22 cellular contexts compared by ENCODE assay signal in the genomic region with DNA sequence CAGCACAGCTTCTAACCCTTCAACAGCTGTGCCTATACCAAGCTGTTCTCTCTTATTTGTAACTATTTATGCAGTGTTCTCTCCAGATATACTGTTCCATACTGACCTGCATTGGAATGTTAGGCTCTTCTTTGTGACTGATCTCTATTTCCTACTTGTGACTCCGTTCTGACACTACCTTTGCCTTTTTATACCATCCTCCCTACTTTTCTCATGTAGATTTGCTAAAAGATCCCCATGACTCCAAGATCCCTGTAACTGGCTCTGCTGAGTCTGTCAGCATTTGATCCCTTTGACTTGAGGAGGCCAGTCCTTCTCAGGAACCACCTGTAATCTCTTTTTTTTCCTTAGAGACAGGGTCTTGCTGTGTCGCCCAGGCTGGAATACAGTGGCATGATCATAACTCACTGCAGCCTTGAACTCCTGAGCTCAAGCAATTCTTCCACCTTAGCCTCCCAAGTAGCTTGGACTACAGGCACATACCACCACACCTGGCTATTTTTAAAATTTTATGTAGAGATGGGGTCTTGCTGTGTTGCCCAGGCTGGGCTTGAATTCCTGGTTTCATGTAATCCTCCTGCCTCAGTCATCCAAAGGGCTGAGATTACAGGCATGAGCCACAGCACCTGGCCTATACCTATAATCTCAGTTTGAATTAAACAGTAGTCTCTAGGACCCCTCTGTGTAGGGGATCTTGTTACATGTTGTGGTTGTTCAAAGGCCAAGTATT.
DNase-seq lines count a peak whose midpoint lies in the region; ATAC-seq, FAIRE-seq and TF ChIP-seq lines count a peak whose summit lies in the region.
"Had no signal": no experiment of that assay in that cellular context is flagged by ENCODE, and none has a peak within 500 bp of the region (broad histone marks: within the 10 kb centered on the region; RNA-seq: fewer than 3 reads in every experiment).

No MANE protein-coding gene starts in this region.

- no peak overlapping the region for H2BK12ac ChIP-seq in H1 (ENCODE audit: low read depth, low read length)
- no peak overlapping the region for H2BK12ac ChIP-seq in trophoblast cell (ENCODE audit: low read length)

- 36% methylated on average over 2 of the region's 2 CpGs; no CpG with 5 or more reads in 1 of the 2 experiments for WGBS in H1 (ENCODE audit: extremely low coverage in 1 of 2, insufficient coverage in 1 of 2, insufficient read length in 1 of 2, insufficient replicate concordance in 2 of 2, low coverage in 1 of 2, low lambda C conversion rate in 2 of 2, missing lambda C conversion rate in 1 of 2), 2 experiments
- WGBS in trophoblast cell (ENCODE audit: extremely low coverage, insufficient coverage, insufficient read length) = no CpG with 5 or more reads among the region's 2 CpGs

- TF ChIP-seq POLR2A in GM12891 (IDR thresholded peaks at IDR 0.05; ENCODE audit: low read depth, low read length) (no peak), H1 (IDR thresholded peaks at IDR 0.05; ENCODE audit: control extremely low read depth in 1 of 2, low read depth in 2 of 2, low read length in 2 of 2) (no peak)

- H3K14ac ChIP-seq in H1 (ENCODE audit: insufficient read length) (no peak overlapping the region), trophoblast cell (ENCODE audit: low read length) (no peak overlapping the region)

- H4K91ac ChIP-seq in H1 (replicated peaks; ENCODE audit: insufficient read length, low read length) (no peak overlapping the region), trophoblast cell (ENCODE audit: low read depth, low read length) (no peak overlapping the region)

- no peak overlapping the region for H4K8ac ChIP-seq in H1 (ENCODE audit: extremely low read depth, insufficient read depth, low read length)
- H4K8ac ChIP-seq in trophoblast cell (ENCODE audit: low read depth, low read length) = no peak overlapping the region

- H3K18ac ChIP-seq in H1 (ENCODE audit: extremely low read depth, low read length) (no peak overlapping the region), trophoblast cell (ENCODE audit: low read length) (no peak overlapping the region)

- no peaks in the 10 kb centered on the region for H3K36me3 ChIP-seq in H1 (ENCODE audit: control insufficient read depth in 2 of 4, insufficient read depth in 4 of 4, low read length in 3 of 4)
- H3K36me3 ChIP-seq in trophoblast cell (ENCODE audit: control insufficient read depth in 1 of 2, insufficient read depth in 2 of 2, low read length in 2 of 2) = no peaks in the 10 kb centered on the region
- H3K36me3 ChIP-seq: HAP-1 had no signal

- DNase-seq in GM12891 (ENCODE audit: insufficient read length, low spot score) (no peak), HTR-8/SVneo (ENCODE audit: insufficient read length, low spot score) (no peak), H1 (ENCODE audit: low read depth in 1 of 2, low spot score in 2 of 2) (no peak), trophoblast cell (no peak), GOT3 (lab: John Stamatoyannopoulos, UW) (no peak), NCI-H2081 (lab: John Stamatoyannopoulos, UW) (no peak)
- DNase-seq: ACHN; CD8-positive, alpha-beta memory T cell; DMS53; GDM1; Karpas-422; NCI-H1417 treated with DMSO at 0.1 percent for 48 hours; NCI-H187; NCI-H510A treated with DMSO at 0.1 percent for 48 hours; NCI-H748 treated with DMSO at 0.1 percent for 48 hours; SIG-M5; SK-N-SH had no signal

- H3K27ac ChIP-seq in H1 (ENCODE audit: low read depth, low read length) = no peak overlapping the region
- no peak overlapping the region for H3K27ac ChIP-seq in trophoblast cell (ENCODE audit: low read depth, low read length)
- H3K27ac ChIP-seq: BLaER1 had no signal

- no peak for TF ChIP-seq CTCF in H1 (IDR thresholded peaks at IDR 0.05; ENCODE audit: control extremely low read depth in 1 of 3, insufficient read depth in 1 of 3, low read depth in 1 of 3, low read length in 3 of 3)

- H4K20me1 ChIP-seq in H1 (replicated peaks in 1 of 2; ENCODE audit: control insufficient read depth in 1 of 2, insufficient read depth in 2 of 2, low read length in 2 of 2) = no peaks in the 10 kb centered on the region
- H4K20me1 ChIP-seq: BLaER1 had no signal

- H3K4me1 ChIP-seq in H1 (replicated peaks in 1 of 4; ENCODE audit: control insufficient read depth in 3 of 4, insufficient read depth in 4 of 4, low read length in 3 of 4) = peaks cover 0 to 4% (median 2%) of the 10 kb centered on the region in 4 experiments; a peak in 2 of 7 replicates
- H3K4me1 ChIP-seq in trophoblast cell (ENCODE audit: control insufficient read depth in 1 of 2, insufficient read depth in 2 of 2, low read length in 2 of 2) = peaks cover 0 to 3% of the 10 kb centered on the region in 2 experiments
- H3K4me1 ChIP-seq: BLaER1, HAP-1 had no signal

- H4K12ac ChIP-seq in trophoblast cell (ENCODE audit: low read depth, low read length) = no peak overlapping the region

- H3K4me3 ChIP-seq in H1 (ENCODE audit: extremely low read depth in 1 of 4, insufficient read depth in 2 of 4, low read depth in 3 of 4, low read length in 4 of 4) (no peak overlapping the region), trophoblast cell (ENCODE audit: low read depth, low read length) (no peak overlapping the region)
- H3K4me3 ChIP-seq: BLaER1, HAP-1 had no signal

- H3K23me2 ChIP-seq in H1 (ENCODE audit: low read depth, low read length) = no peaks in the 10 kb centered on the region

- no peak overlapping the region for H3K4me2 ChIP-seq in H1 (ENCODE audit: insufficient read depth in 1 of 2, low read depth in 2 of 2, low read length in 2 of 2)
- no peak overlapping the region for H3K4me2 ChIP-seq in trophoblast cell (ENCODE audit: low read length)
- H3K4me2 ChIP-seq: BLaER1, SK-N-SH had no signal

- H2BK5ac ChIP-seq in H1 (ENCODE audit: low read depth, low read length) (no peak overlapping the region), trophoblast cell (ENCODE audit: low read depth, low read length, poor library complexity) (no peak overlapping the region)

- POLR2A ChIA-PET in H1 (lab: Charles Lee; ENCODE audit: partially characterized antibody) = no interaction called here

- H2AK5ac ChIP-seq in H1 (ENCODE audit: low read depth, low read length) = no peak overlapping the region; the same call in 1 of the 2 replicates
- peak overlapping the region; percentile 75 for H2AK5ac ChIP-seq in trophoblast cell (ENCODE audit: low read length)

- H2BK15ac ChIP-seq in H1 (ENCODE audit: low read length) = no peak overlapping the region

- H3K79me2 ChIP-seq in H1 (ENCODE audit: control insufficient read depth in 1 of 2, insufficient read depth in 2 of 2, low read length in 2 of 2) = no peaks in the 10 kb centered on the region
- no peaks in the 10 kb centered on the region for H3K79me2 ChIP-seq in trophoblast cell (ENCODE audit: control insufficient read depth, insufficient read depth, low read length, poor library complexity)

- H3K23ac ChIP-seq in H1 (ENCODE audit: insufficient read length) = no peak overlapping the region
- no peak overlapping the region for H3K23ac ChIP-seq in trophoblast cell (ENCODE audit: low read length)

- H2AFZ ChIP-seq in H1 (ENCODE audit: low read length) (no peak overlapping the region), trophoblast cell (ENCODE audit: insufficient read depth, low read length, poor library complexity) (no peak overlapping the region)

- no peak for TF ChIP-seq RAD21 in H1 (IDR thresholded peaks at IDR 0.05 in 1 of 2, conservative IDR thresholded peaks at IDR 0.05 in 1 of 2; ENCODE audit: low read depth in 2 of 2, low read length in 2 of 2)

- ATAC-seq in GM19463 (IDR thresholded peaks at IDR 0.05; ENCODE audit: unreplicated experiment) = no peak

- H4K5ac ChIP-seq in H1 (ENCODE audit: insufficient read length, low read depth, low read length) = no peak overlapping the region

- no peak overlapping the region for H2BK120ac ChIP-seq in H1 (replicated peaks; ENCODE audit: low read depth, low read length)
- H2BK120ac ChIP-seq in trophoblast cell (ENCODE audit: insufficient read depth, low read length, poor library complexity) = no peak overlapping the region

- H3K56ac ChIP-seq in H1 (replicated peaks; ENCODE audit: insufficient read length, low read depth, low read length) = no peak overlapping the region

- no peak for TF ChIP-seq EP300 in H1 (IDR thresholded peaks at IDR 0.05; ENCODE audit: borderline replicate concordance in 1 of 2, low read depth in 2 of 2, low read length in 2 of 2)

- H2BK20ac ChIP-seq in H1 (ENCODE audit: low read length) = no peak overlapping the region

- H3K9ac ChIP-seq in H1 (replicated peaks in 1 of 4; ENCODE audit: extremely low read depth in 1 of 4, low read depth in 3 of 4, low read length in 3 of 4) (no peak overlapping the region), trophoblast cell (ENCODE audit: low read length) (no peak overlapping the region)
- H3K9ac ChIP-seq: BLaER1, SK-N-SH had no signal

- no peak overlapping the region for H3K4ac ChIP-seq in H1 (replicated peaks; ENCODE audit: insufficient read length, low read depth, low read length)
- H3K4ac ChIP-seq in trophoblast cell (ENCODE audit: low read depth, low read length) = no peak overlapping the region

- FAIRE-seq in GM12891 (lab: Jason Lieb, UNC) (peak; percentile 16), HTR-8/SVneo (lab: Jason Lieb, UNC) (peak; percentile 92), H1 (lab: Jason Lieb, UNC) (peak; percentile 39)
- FAIRE-seq: D721Med, GM19239 had no signal

- H3K9me3 ChIP-seq in H1 (ENCODE audit: insufficient read depth in 2 of 2, low read depth in 1 of 2, low read length in 1 of 2) (no peaks in the 10 kb centered on the region), trophoblast cell (ENCODE audit: insufficient read depth, low read depth, low read length) (peaks cover 2% of the 10 kb centered on the region)
- H3K9me3 ChIP-seq: HAP-1, SK-N-SH had no signal

- H3K27me3 ChIP-seq in H1 (replicated peaks in 1 of 4; ENCODE audit: control insufficient read depth in 3 of 4, extremely low read depth in 1 of 4, insufficient read depth in 3 of 4, low read length in 3 of 4) (no peaks in the 10 kb centered on the region), trophoblast cell (ENCODE audit: insufficient read depth, low read length) (no peaks in the 10 kb centered on the region)
- H3K27me3 ChIP-seq: BLaER1 had no signal

- H3K79me1 ChIP-seq in H1 (ENCODE audit: low read depth, low read length) (no peaks in the 10 kb centered on the region), trophoblast cell (ENCODE audit: low read length) (no peaks in the 10 kb centered on the region)

- CTCF ChIA-PET in H1 (lab: Charles Lee; ENCODE audit: partially characterized antibody) = no interaction called here

TF ChIP-seq in GM12891, 5 proteins besides CTCF, POLR2A, EP300 and RAD21 (continues in another document):
- TF ChIP-seq PAX5 (IDR thresholded peaks at IDR 0.05; ENCODE audit: insufficient read depth, low read length, severe bottlenecking) (no peak), POU2F2 (IDR thresholded peaks at IDR 0.05; ENCODE audit: low read depth, low read length) (no peak), TAF1 (IDR thresholded peaks at IDR 0.05; ENCODE audit: low read depth, low read length) (no peak), POLR2AphosphoS5 (IDR thresholded peaks at IDR 0.05; ENCODE audit: low read depth, low read length) (no peak)

TF ChIP-seq in H1, 55 proteins besides CTCF, POLR2A, EP300 and RAD21 (continues in another document):
- no peak for TF ChIP-seq CTBP2 (IDR thresholded peaks at IDR 0.05; ENCODE audit: borderline replicate concordance, insufficient read depth, insufficient read length, low read length)
- no peak for TF ChIP-seq TCF12 (IDR thresholded peaks at IDR 0.05; ENCODE audit: low read depth, low read length)
- no peak for TF ChIP-seq NANOG (IDR thresholded peaks at IDR 0.05; ENCODE audit: insufficient read depth, low read depth, low read length, poor library complexity, severe bottlenecking)
